Comparison of ENCODE assay signal across 20 cellular contexts in the genomic region with DNA sequence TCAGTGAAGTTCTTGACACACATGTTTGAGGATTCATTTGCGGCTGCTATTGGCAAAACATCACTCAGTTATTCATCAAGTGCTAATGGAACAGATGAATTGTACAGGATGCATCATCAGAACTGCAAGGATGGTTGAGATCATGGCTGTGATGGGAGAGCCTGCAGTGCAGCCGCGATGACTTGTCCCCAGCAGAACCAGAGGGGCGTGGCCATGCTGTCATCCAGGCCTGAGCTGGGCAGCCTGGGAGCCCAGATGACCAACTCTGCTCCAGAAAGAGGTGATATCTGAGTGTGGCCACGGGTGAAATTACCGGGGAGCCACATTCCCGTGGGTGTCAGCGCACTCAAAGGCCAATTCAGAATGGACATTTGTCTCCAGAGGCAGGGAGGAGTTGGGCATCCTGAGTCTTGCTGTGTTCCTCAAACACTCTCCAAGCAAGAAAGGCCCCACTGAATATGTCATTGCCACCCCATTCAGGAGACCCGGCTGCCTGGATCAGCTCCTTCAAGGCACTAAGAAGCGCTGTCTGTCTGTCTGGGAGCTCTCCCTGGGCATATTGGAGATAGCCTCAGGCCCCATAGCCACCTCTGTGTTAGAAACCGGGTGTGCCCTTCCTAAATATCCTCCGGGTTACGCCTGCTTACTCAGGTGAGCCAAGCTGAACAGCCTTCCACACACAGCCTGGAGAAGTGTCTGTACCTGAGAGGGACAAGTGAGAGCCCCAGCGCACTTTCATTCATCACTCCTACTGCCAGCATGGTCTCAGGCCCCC.
"Had no signal": no experiment of that assay in that cellular context is flagged by ENCODE, and none has a peak within 500 bp of the region (broad histone marks: within the 10 kb centered on the region; RNA-seq: fewer than 3 reads in every experiment).

No MANE protein-coding gene starts in this region.

- ATAC-seq: activated T-cell treated with anti-CD3 and anti-CD28 coated beads, Interleukin-2, amount 50 U/mL, for 4 hours; left ventricle myocardium superior; natural killer cell; pancreas; psoas muscle; stimulated activated naive CD8-positive, alpha-beta T cell treated with anti-CD3 and anti-CD28 coated beads, Interleukin-15, Interleukin-2, amounts not matched to agents 100 U/mL and 50 U/mL, for 24 hours; WTC11 had no signal

- H3K4me3 ChIP-seq: cardiac muscle cell, pancreas, psoas muscle, right atrium auricular region, spleen, tibial artery had no signal

- DNase-seq: activated CD4-positive, alpha-beta T cell treated with anti-CD3 and anti-CD28 coated beads, Interleukin-2, amount 50 U/mL, for 48 hours; activated CD8-positive, alpha-beta memory T cell treated with anti-CD3 and anti-CD28 coated beads, Interleukin-2, amount 50 U/mL, for 48 hours; activated naive CD4-positive, alpha-beta T cell treated with Interleukin-2 at 50 U/mL for 16 hours; activated naive CD8-positive, alpha-beta T cell treated with anti-CD3 and anti-CD28 coated beads for 36 hours; activated T-cell treated with anti-CD3 and anti-CD28 coated beads, Interleukin-2, amount 50 U/mL, for 4 hours; effector CD4-positive, alpha-beta T cell; foreskin melanocyte; left ventricle myocardium superior; midbrain; natural killer cell; pancreas; psoas muscle; spleen; stimulated activated CD4-positive, alpha-beta T cell treated with anti-CD3 and anti-CD28 coated beads, Interleukin-4, amount 100 ng/mL, for 24 hours; stimulated activated naive CD8-positive, alpha-beta T cell treated with anti-CD3 and anti-CD28 coated beads, Interleukin-15, Interleukin-2, amounts not matched to agents 100 U/mL and 50 U/mL, for 24 hours; T-helper 1 cell; tibial artery had no signal
